In genomic region chr7:2843711-2844152, GRCh38 we compare ENCODE assay signal across 8 cellular contexts. TPM values are rescaled to one million over a fixed set of nuclear protein-coding genes. Genes with fewer than 3 reads are reported as not detected.
DNase-seq lines count a peak whose midpoint lies in the region; ATAC-seq, FAIRE-seq and TF ChIP-seq lines count a peak whose summit lies in the region.

No MANE protein-coding gene starts in this region.

- H3K9ac ChIP-seq in mucosa of stomach (ENCODE audit: low read length) = peak overlapping the region; percentile 65

- H3K4me1 ChIP-seq in mucosa of stomach (ENCODE audit: control insufficient read depth, insufficient read depth, low read length) (peaks cover 33% of the 10 kb centered on the region), upper lobe of right lung (peaks cover 20% of the 10 kb centered on the region)

- peaks cover 39% of the 10 kb centered on the region for H3K36me3 Mint-ChIP-seq in endothelial cell (ENCODE audit: low read depth, unreplicated experiment)

- no peak; the same call in 1 of the 2 replicates for TF ChIP-seq CTCF in VCaP (conservative IDR thresholded peaks at IDR 0.05)
- no peak for TF ChIP-seq CTCF in endothelial cell (IDR thresholded peaks at IDR 0.05; ENCODE audit: unreplicated experiment)
- no peak for TF ChIP-seq CTCF in upper lobe of right lung (IDR thresholded peaks at IDR 0.05)

- no peaks in the 10 kb centered on the region for H3K27me3 ChIP-seq in mucosa of stomach (ENCODE audit: control insufficient read depth, insufficient read depth, low read length)
- no peaks in the 10 kb centered on the region for H3K27me3 ChIP-seq in upper lobe of right lung

- peak; percentile 72 for FAIRE-seq in GM12891 (lab: Jason Lieb, UNC)

- no peak overlapping the region for H3K4me3 Mint-ChIP-seq in endothelial cell (ENCODE audit: unreplicated experiment)

- peak overlapping the region; percentile 85 for H3K27ac ChIP-seq in VCaP
- H3K27ac ChIP-seq in upper lobe of right lung = peak overlapping the region; percentile 63

- no peaks in the 10 kb centered on the region for H3K9me3 Mint-ChIP-seq in endothelial cell (ENCODE audit: unreplicated experiment)

- ATAC-seq in HG03135 (IDR thresholded peaks at IDR 0.05; ENCODE audit: unreplicated experiment) = peak; percentile 26
- no peak for ATAC-seq in upper lobe of right lung

- TF ChIP-seq POLR2A in GM12891 (IDR thresholded peaks at IDR 0.05; ENCODE audit: low read depth, low read length) = no peak

- intact Hi-C loops in upper lobe of right lung (cut with DNase I) = no loop called here

- H3K4me3 ChIP-seq in mucosa of stomach (ENCODE audit: low read length) (peak overlapping the region; percentile 22), upper lobe of right lung (peak overlapping the region; percentile 72)

- no peak overlapping the region for H3K27ac Mint-ChIP-seq in endothelial cell (ENCODE audit: unreplicated experiment)

- H3K27me3 Mint-ChIP-seq in endothelial cell (ENCODE audit: unreplicated experiment) = peaks cover 21% of the 10 kb centered on the region

- H3K9me3 ChIP-seq in mucosa of stomach (ENCODE audit: control insufficient read depth, low read length) (no peaks in the 10 kb centered on the region), upper lobe of right lung (no peaks in the 10 kb centered on the region)

- H3K36me3 ChIP-seq in mucosa of stomach (ENCODE audit: control insufficient read depth, insufficient read depth, low read length) = no peaks in the 10 kb centered on the region
- no peaks in the 10 kb centered on the region for H3K36me3 ChIP-seq in upper lobe of right lung

- no peak for DNase-seq in GM12891 (ENCODE audit: insufficient read length, low spot score)
- peak; percentile 45 for DNase-seq in endothelial cell (ENCODE audit: low spot score)
- peak; percentile 77 for DNase-seq in upper lobe of right lung
- DNase-seq in NCI-H2107 (lab: John Stamatoyannopoulos, UW) = no peak
- no peak for DNase-seq in NCI-H510A (lab: John Stamatoyannopoulos, UW)

- H3K4me1 Mint-ChIP-seq in endothelial cell (ENCODE audit: unreplicated experiment) = peaks cover 39% of the 10 kb centered on the region

TF ChIP-seq in GM12891, 5 proteins besides CTCF, POLR2A, EP300 and RAD21:
- TF ChIP-seq TAF1 (IDR thresholded peaks at IDR 0.05; ENCODE audit: low read depth, low read length) (no peak), POLR2AphosphoS5 (IDR thresholded peaks at IDR 0.05; ENCODE audit: low read depth, low read length) (no peak), PAX5 (IDR thresholded peaks at IDR 0.05; ENCODE audit: insufficient read depth, low read length, severe bottlenecking) (no peak), SPI1 (IDR thresholded peaks at IDR 0.05; ENCODE audit: low read depth, low read length) (no peak)

RNA-seq across cellular contexts. Expression of gene GNA12, which starts 0.4 kb away (rescaled TPM):
- polyA plus RNA-seq in GM12891 (2012; ENCODE audit: low read depth, missing spikeins) = 17.9 TPM
- total RNA-seq in endothelial cell (ENCODE audit: unreplicated experiment) (105 TPM), upper lobe of right lung (47.2 TPM)

Comparison
In these comparisons a context has a peak if more than half of its experiments do, and no peak if none do; other contexts are left out.
1. DNase-seq: peak in endothelial cell (single experiment) and upper lobe of right lung (single experiment); none in GM12891 (single experiment), NCI-H2107 (single experiment) and NCI-H510A (single experiment).